15 cellular contexts compared by ENCODE assay signal in genomic region chr9:75101004-75101601, GRCh38. TPM values are rescaled to one million over a fixed set of nuclear protein-coding genes. Genes with fewer than 3 reads are reported as not detected.
DNase-seq lines count a peak whose midpoint lies in the region; ATAC-seq and TF ChIP-seq lines count a peak whose summit lies in the region.
"Had no signal": no experiment of that assay in that cellular context is flagged by ENCODE, and none has a peak within 500 bp of the region (broad histone marks: within the 10 kb centered on the region; RNA-seq: fewer than 3 reads in every experiment).

No MANE protein-coding gene starts in this region.

- H4K20me1 ChIP-seq in IMR-90 (ENCODE audit: insufficient read depth, low read length) = no peaks in the 10 kb centered on the region

- H3K9me3 Mint-ChIP-seq in Caco-2 (ENCODE audit: unreplicated experiment) (no peaks in the 10 kb centered on the region), immature natural killer cell (no peaks in the 10 kb centered on the region)

- H2BK120ac ChIP-seq in IMR-90 (ENCODE audit: low read depth, low read length) = no peak overlapping the region

- 0 out of 2 replicates have a peak overlapping the region, but pooled peaks have one; percentile 68 for H4K5ac ChIP-seq in IMR-90 (ENCODE audit: low read depth, low read length)

- TF ChIP-seq RAD21 in IMR-90 (IDR thresholded peaks at IDR 0.05; ENCODE audit: low read length) = no peak

- DNase-seq in Caco-2 (peak; percentile 45 to 47), IMR-90 (no peak), immature natural killer cell (no peak), transverse colon (no peak), lower leg skin (ENCODE audit: low spot score in 2 of 2) (no peak)
- DNase-seq: activated CD4-positive, alpha-beta T cell treated with anti-CD3 and anti-CD28 coated beads for 1 hour; activated gamma-delta T cell; NCI-H1048; NCI-H2227 treated with DMSO at 0.1 percent for 48 hours; stimulated activated CD4-positive, alpha-beta T cell treated with anti-CD3 and anti-CD28 coated beads, Interleukin-2, amount 100 ng/mL, for 24 hours had no signal

- no peak overlapping the region for H3K4ac ChIP-seq in IMR-90 (ENCODE audit: low read depth, low read length)

- H3K9ac ChIP-seq in IMR-90 (ENCODE audit: low read depth, low read length) = no peak overlapping the region
- H3K9ac ChIP-seq in parathyroid adenoma = no peak overlapping the region

- dilution Hi-C loops in IMR-90 (cut with HindIII; ENCODE audit: low sequenced_read_pairs, unreplicated experiment) = no loop called here

- H3K4me1 ChIP-seq in Caco-2 = no peaks in the 10 kb centered on the region
- H3K4me1 ChIP-seq in IMR-90 (ENCODE audit: control insufficient read depth, insufficient read depth, low read length) = peaks cover 10% of the 10 kb centered on the region
- H3K4me1 ChIP-seq in parathyroid adenoma = peaks cover 11% of the 10 kb centered on the region
- peaks cover 0 to 23% (median 7%) of the 10 kb centered on the region in 4 donors for H3K4me1 ChIP-seq in transverse colon

- H2BK20ac ChIP-seq in IMR-90 (ENCODE audit: low read depth, low read length) = no peak overlapping the region

- CTCF ChIA-PET in Caco-2 (lab: Charles Lee) (no interaction called here), IMR-90 (lab: Yijun Ruan, JAX) (no interaction called here)

- no peak overlapping the region for H3K4me2 ChIP-seq in IMR-90 (ENCODE audit: low read depth, low read length)
- peak overlapping the region; percentile 32 for H3K4me2 ChIP-seq in parathyroid adenoma (ENCODE audit: low read length)
- H3K4me2 ChIP-seq: hepatocyte had no signal

- H3K79me2 ChIP-seq in parathyroid adenoma = peaks cover 26% of the 10 kb centered on the region

- TF ChIP-seq CTCF in Caco-2 (IDR thresholded peaks at IDR 0.05; ENCODE audit: insufficient read depth in 1 of 2, low read depth in 1 of 2, low read length in 1 of 2, severe bottlenecking in 1 of 2, unreplicated experiment in 1 of 2) (no peak), IMR-90 (conservative IDR thresholded peaks at IDR 0.05; ENCODE audit: low read depth, low read length) (no peak), parathyroid adenoma (IDR thresholded peaks at IDR 0.05) (no peak), transverse colon (IDR thresholded peaks at IDR 0.05) (no peak), lower leg skin (IDR thresholded peaks at IDR 0.05) (no peak)

- no peak overlapping the region for H3K27ac Mint-ChIP-seq in Caco-2 (ENCODE audit: unreplicated experiment)
- peak overlapping the region; percentile 86 to 96 (median 92) for H3K27ac Mint-ChIP-seq in immature natural killer cell

- in situ Hi-C loops in IMR-90 (cut with MboI; ENCODE audit: low sequenced_read_pairs) = no loop called here
- in situ Hi-C loops in transverse colon (cut with MboI; ENCODE audit: low pct_ligation_motif_present in 1 of 4, low pct_unique_long_range_greater_than_20kb in 1 of 4, low sequenced_read_pairs in 3 of 4) = no loop called here

- H3K14ac ChIP-seq in IMR-90 (replicated peaks; ENCODE audit: low read depth, low read length) = no peak overlapping the region

- H3K36me3 Mint-ChIP-seq in Caco-2 (ENCODE audit: insufficient read depth, unreplicated experiment) (no peaks in the 10 kb centered on the region), immature natural killer cell (peaks cover 0 to 5% (median 4%) of the 10 kb centered on the region in 3 donors)

- H3K4me3 ChIP-seq in Caco-2 (ENCODE audit: low read depth, low read length) (no peak overlapping the region), IMR-90 (ENCODE audit: insufficient read depth, low read depth, low read length) (no peak overlapping the region), parathyroid adenoma (ENCODE audit: low read depth, low read length) (no peak overlapping the region), transverse colon (no peak overlapping the region), lower leg skin (ENCODE audit: low read depth, poor library complexity, severe bottlenecking) (no peak overlapping the region)
- H3K4me3 ChIP-seq: esophagus muscularis mucosa, hepatocyte had no signal

- peaks cover 23 to 48% of the 10 kb centered on the region in 2 experiments for H3K79me1 ChIP-seq in IMR-90 (ENCODE audit: low read depth in 1 of 2, low read length in 2 of 2)

- H3K27ac ChIP-seq in IMR-90 (ENCODE audit: insufficient read depth, low read length) (no peak overlapping the region), parathyroid adenoma (peak overlapping the region; percentile 32), transverse colon (peak overlapping the region in 2 of 4 donors; percentile 0)
- H3K27ac ChIP-seq: hepatocyte had no signal

- no peak overlapping the region for H2BK15ac ChIP-seq in IMR-90 (ENCODE audit: low read depth, low read length)

- ATAC-seq in IMR-90 (ENCODE audit: low read depth) (no peak), HG02798 (IDR thresholded peaks at IDR 0.05; ENCODE audit: poor library complexity, unreplicated experiment) (no peak), GM21528 (IDR thresholded peaks at IDR 0.05; ENCODE audit: low FRiP score, unreplicated experiment) (no peak)

- 0 out of 4 replicates have a peak overlapping the region, but pooled peaks of 1 of the 2 experiments have one; percentile 3 for H4K8ac ChIP-seq in IMR-90 (ENCODE audit: low read depth in 2 of 2, low read length in 2 of 2)

- no peak overlapping the region for H2AK5ac ChIP-seq in IMR-90 (ENCODE audit: low read depth, low read length)

- H3K56ac ChIP-seq in IMR-90 (ENCODE audit: extremely low read depth, insufficient read depth, low read length) = no peak overlapping the region

- H3K9me3 ChIP-seq in Caco-2 (no peaks in the 10 kb centered on the region), IMR-90 (ENCODE audit: control insufficient read depth, insufficient read depth, low read length) (no peaks in the 10 kb centered on the region), parathyroid adenoma (ENCODE audit: control insufficient read depth, low read length) (no peaks in the 10 kb centered on the region), transverse colon (no peaks in the 10 kb centered on the region)
- H3K9me3 ChIP-seq: esophagus muscularis mucosa had no signal

- no peak for TF ChIP-seq POLR2A in IMR-90 (IDR thresholded peaks at IDR 0.05; ENCODE audit: low read depth, low read length)
- no peak for TF ChIP-seq POLR2A in transverse colon (IDR thresholded peaks at IDR 0.05)
- no peak for TF ChIP-seq POLR2A in lower leg skin (IDR thresholded peaks at IDR 0.05)

- peaks cover 4% of the 10 kb centered on the region; the same call in 1 of the 2 replicates for H3K9me1 ChIP-seq in IMR-90 (ENCODE audit: insufficient read depth, low read length)

- H3K4me1 Mint-ChIP-seq in Caco-2 (ENCODE audit: low read depth, unreplicated experiment) (no peaks in the 10 kb centered on the region), immature natural killer cell (peaks cover 89 to 91% of the 10 kb centered on the region in 2 donors)

- BruUV-seq in Caco-2 (replicated peaks; lab: Mats Ljungman, UMichigan) (no TSS peak), IMR-90 (replicated peaks; lab: Mats Ljungman, UMichigan) (no TSS peak)

- no peak overlapping the region for H3K23ac ChIP-seq in IMR-90 (ENCODE audit: low read depth, low read length)

- H2BK5ac ChIP-seq in IMR-90 (ENCODE audit: low read depth, low read length, poor library complexity, severe bottlenecking) = no peak overlapping the region

- no peaks in the 10 kb centered on the region for H3K27me3 Mint-ChIP-seq in Caco-2 (ENCODE audit: insufficient read depth, unreplicated experiment)
- peaks cover 0 to 4% (median 0%) of the 10 kb centered on the region in 3 donors for H3K27me3 Mint-ChIP-seq in immature natural killer cell (ENCODE audit: low read depth in 3 of 3)

- no peaks in the 10 kb centered on the region for H3K36me3 ChIP-seq in Caco-2 (ENCODE audit: control insufficient read depth, insufficient read depth, low read length)
- H3K36me3 ChIP-seq in IMR-90 (ENCODE audit: control insufficient read depth, insufficient read depth, low read length) = no peaks in the 10 kb centered on the region
- no peaks in the 10 kb centered on the region for H3K36me3 ChIP-seq in parathyroid adenoma (ENCODE audit: control insufficient read depth, insufficient read depth, low read length)
- no peaks in the 10 kb centered on the region for H3K36me3 ChIP-seq in transverse colon

- intact Hi-C loops in Caco-2 (cut with micrococcal nuclease; ENCODE audit: unreplicated experiment) (no loop called here), IMR-90 (cut with micrococcal nuclease) (no loop called here), transverse colon (cut with DNase I; ENCODE audit: low total_unique reads) (no loop called here), lower leg skin (cut with DNase I; ENCODE audit: low total_unique reads) (no loop called here)

- H3K27me3 ChIP-seq in Caco-2 (replicated peaks; ENCODE audit: control insufficient read depth, insufficient read depth, low read length) (no peaks in the 10 kb centered on the region), IMR-90 (ENCODE audit: control insufficient read depth, insufficient read depth, low read length) (no peaks in the 10 kb centered on the region), parathyroid adenoma (ENCODE audit: control insufficient read depth, insufficient read depth, low read length) (no peaks in the 10 kb centered on the region), transverse colon (no peaks in the 10 kb centered on the region)
- H3K27me3 ChIP-seq: esophagus muscularis mucosa, hepatocyte had no signal

- no peak for TF ChIP-seq EP300 in transverse colon (IDR thresholded peaks at IDR 0.05; ENCODE audit: low read depth)

- peak overlapping the region; percentile 43 for H3K4me3 Mint-ChIP-seq in Caco-2 (ENCODE audit: unreplicated experiment)
- peak overlapping the region in 3 of 5 donors; percentile 31 to 86 (median 53) for H3K4me3 Mint-ChIP-seq in immature natural killer cell

- H2AK9ac ChIP-seq in IMR-90 (replicated peaks; ENCODE audit: low read depth, low read length, poor library complexity) = no peak overlapping the region

- POLR2A ChIA-PET in Caco-2 (lab: Charles Lee) = interaction anchor here (0.5 kb wide), 1 partner anchor 14 kb away, joined by 7 read pairs; no protein-coding TSS in a partner anchor
- POLR2A ChIA-PET in IMR-90 (lab: Charles Lee; ENCODE audit: unreplicated experiment) = interaction anchor here (0.6 kb wide), 1 partner anchor 10 kb away, joined by 4 read pairs; no protein-coding TSS in a partner anchor

- no peak overlapping the region for H4K91ac ChIP-seq in IMR-90 (ENCODE audit: insufficient read depth, low read depth, low read length)

- H2AFZ ChIP-seq in IMR-90 (replicated peaks; ENCODE audit: low read length, poor library complexity) (peak overlapping the region; percentile 49), parathyroid adenoma (no peak overlapping the region)
- H2AFZ ChIP-seq: hepatocyte had no signal

- no CpG with 5 or more reads among the region's 10 CpGs for WGBS in IMR-90 (ENCODE audit: extremely low coverage in 2 of 2, insufficient read length in 1 of 2), 2 experiments
- 59 to 62% methylated on average over 8 to 10 of the region's 10 CpGs for WGBS in transverse colon (ENCODE audit: low coverage in 1 of 2), 2 donors
- 67 to 70% methylated on average over 10 of the region's 10 CpGs for WGBS in lower leg skin, 2 donors

- H3K18ac ChIP-seq in IMR-90 (ENCODE audit: low read depth, low read length) = no peak overlapping the region

RNA-seq across cellular contexts. Expression of gene OSTF1, which starts 12.8 kb away (rescaled TPM):
- 6.5 and 7.0 TPM in 2 replicates for total RNA-seq in Caco-2 (2022)
- 41.6 and 50.0 TPM in 2 replicates for total RNA-seq in IMR-90 (2012; rRNA removed)
- 15.4 and 17.1 TPM in 2 replicates for polyA plus RNA-seq in IMR-90 (2012; rRNA removed)
- polyA plus RNA-seq in IMR-90 (2012; cell fraction: cytosol; rRNA removed) = 4.7 and 5.2 TPM in 2 replicates
- polyA plus RNA-seq in IMR-90 (2012; cell fraction: nucleus; rRNA removed; ENCODE audit: low replicate concordance) = 0.84 and 6.2 TPM in 2 replicates
- polyA plus RNA-seq in immature natural killer cell = 100 to 1,000 TPM; 352 to 383 (median 365) TPM
- total RNA-seq in transverse colon = 10 to 100 TPM in 2 of 4 donors, 1 to 10 TPM in 1, under 1 TPM in 1; 0.60 to 37.8 (median 19.0) TPM
- 10 to 100 TPM; 53.5 to 64.3 (median 53.8) TPM for total RNA-seq in lower leg skin

RNA-seq across cellular contexts. Expression of gene NMRK1, which starts 13.1 kb away (rescaled TPM):
- total RNA-seq in Caco-2 (2022) (0.67 and 1.1 TPM in 2 replicates), IMR-90 (2012; rRNA removed) (5.7 and 6.7 TPM in 2 replicates), transverse colon (10 to 100 TPM in 2 of 4 donors, 1 to 10 TPM in 2; 3.4 to 36.7 (median 21.6) TPM), lower leg skin (10 to 100 TPM; 25.7 to 43.5 (median 33.4) TPM)
- polyA plus RNA-seq in IMR-90 (2012; rRNA removed) (5.3 and 5.9 TPM in 2 replicates), immature natural killer cell (10 to 100 TPM; 35.2 to 95.8 (median 38.6) TPM)
- polyA plus RNA-seq in IMR-90 (2012; cell fraction: cytosol; rRNA removed) = 1.8 and 2.0 TPM in 2 replicates
- polyA plus RNA-seq in IMR-90 (2012; cell fraction: nucleus; rRNA removed; ENCODE audit: low replicate concordance) = 1.8 and 18.7 TPM in 2 replicates

Comparison
In these comparisons a context has a peak if more than half of its experiments do, and no peak if none do; other contexts are left out.
1. DNase-seq: peak in Caco-2 (2 of 2); none in IMR-90 (single experiment), immature natural killer cell (0 of 3), transverse colon (single experiment) and lower leg skin (0 of 2).